In genomic region chr9:93891050-93891449, GRCh38 we compare ENCODE assay signal across 17 cellular contexts.
DNase-seq lines count a peak whose midpoint lies in the region; ATAC-seq, FAIRE-seq and TF ChIP-seq lines count a peak whose summit lies in the region.
"Had no signal": no experiment of that assay in that cellular context is flagged by ENCODE, and none has a peak within 500 bp of the region (broad histone marks: within the 10 kb centered on the region; RNA-seq: fewer than 3 reads in every experiment).

No MANE protein-coding gene starts in this region.

- WGBS in heart right ventricle, 2 donors = 75 to 76% methylated on average over 6 of the region's 6 CpGs

- no peaks in the 10 kb centered on the region for H3K79me2 ChIP-seq in PC-9 (ENCODE audit: low read depth)

- no peaks in the 10 kb centered on the region for H3K9me2 ChIP-seq in PC-9 (ENCODE audit: insufficient read depth)

- FAIRE-seq in bronchial epithelial cell (lab: Jason Lieb, UNC) = peak; percentile 81
- FAIRE-seq: A204.1, GM12892 had no signal

- ATAC-seq in heart right ventricle = no peak
- ATAC-seq: GM23338 had no signal

- peaks cover 6% of the 10 kb centered on the region for H3K9me3 Mint-ChIP-seq in chondrocyte (ENCODE audit: low read depth)

- POLR2A ChIA-PET in PC-9 (lab: Charles Lee; ENCODE audit: unreplicated experiment) = no interaction called here

- H3K9me3 ChIP-seq in heart right ventricle (peaks cover 0 to 21% (median 4%) of the 10 kb centered on the region in 11 donors), PC-9 (ENCODE audit: insufficient read depth, low read depth) (no peaks in the 10 kb centered on the region)
- H3K9me3 ChIP-seq: BE2C, Caco-2 had no signal

- intact Hi-C loops in cardiac septum (cut with DNase I) = no loop called here
- intact Hi-C loops in heart right ventricle (cut with DNase I) = no loop called here
- intact Hi-C loops in PC-9 (cut with micrococcal nuclease; ENCODE audit: unreplicated experiment) = no loop called here

- H3K4me3 ChIP-seq in heart right ventricle (no peak overlapping the region), bronchial epithelial cell (ENCODE audit: low read depth, low read length) (no peak overlapping the region), PC-9 (no peak overlapping the region)
- H3K4me3 ChIP-seq: GM23338 had no signal

- DNase-seq in cardiac septum (ENCODE audit: low spot score) = peak; percentile 43
- no peak for DNase-seq in heart right ventricle
- no peak for DNase-seq in bronchial epithelial cell (ENCODE audit: low read depth)
- DNase-seq in mucosa of gallbladder (ENCODE audit: low spot score) = peak; percentile 9
- no peak for DNase-seq in PC-9
- no peak for DNase-seq in chondrocyte (ENCODE audit: low spot score)
- DNase-seq in OCI-M1 (lab: John Stamatoyannopoulos, UW) = no peak
- DNase-seq: BE2C; Caco-2; CD8-positive, alpha-beta memory T cell; DND-41; GDM1; H9 had no signal

- no peaks in the 10 kb centered on the region for H4K20me1 ChIP-seq in PC-9 (ENCODE audit: insufficient read depth)

- no peak overlapping the region for H2AFZ ChIP-seq in PC-9
- H2AFZ ChIP-seq: GM23338 had no signal

- H3K4me2 ChIP-seq in PC-9 = no peak overlapping the region
- H3K4me2 ChIP-seq: GM23338 had no signal

- H3K36me3 ChIP-seq in heart right ventricle (no peaks in the 10 kb centered on the region), bronchial epithelial cell (ENCODE audit: control insufficient read depth, insufficient read depth, low read length) (no peaks in the 10 kb centered on the region), PC-9 (ENCODE audit: low read depth) (no peaks in the 10 kb centered on the region)
- H3K36me3 ChIP-seq: BE2C had no signal

- BruUV-seq in PC-9 (replicated peaks; lab: Mats Ljungman, UMichigan) = no TSS peak

- H3K4me3 Mint-ChIP-seq in chondrocyte (ENCODE audit: unreplicated experiment) = no peak overlapping the region
- H3K4me3 Mint-ChIP-seq: CD8-positive, alpha-beta memory T cell; GM23338; H9 had no signal

- CTCF ChIA-PET in PC-9 (lab: Charles Lee) = no interaction called here

- H3K27me3 ChIP-seq in heart right ventricle = peaks cover 0 to 15% (median 0%) of the 10 kb centered on the region in 7 donors
- H3K27me3 ChIP-seq in bronchial epithelial cell (ENCODE audit: control insufficient read depth, insufficient read depth, low read length) = no peaks in the 10 kb centered on the region
- H3K27me3 ChIP-seq in PC-9 (ENCODE audit: insufficient read depth, low read depth) = peaks cover 82% of the 10 kb centered on the region
- H3K27me3 ChIP-seq: BE2C had no signal

- no peaks in the 10 kb centered on the region for H3K36me3 Mint-ChIP-seq in chondrocyte (ENCODE audit: low read depth)
- H3K36me3 Mint-ChIP-seq: CD8-positive, alpha-beta memory T cell had no signal

- no peaks in the 10 kb centered on the region for H3F3A ChIP-seq in PC-9 (ENCODE audit: insufficient read depth, low read depth)

- H3K4me1 ChIP-seq in heart right ventricle = no peaks in the 10 kb centered on the region
- no peaks in the 10 kb centered on the region for H3K4me1 ChIP-seq in PC-9 (replicated peaks; ENCODE audit: insufficient read depth)
- H3K4me1 ChIP-seq: BE2C, Caco-2 had no signal

- no peaks in the 10 kb centered on the region for H3K4me1 Mint-ChIP-seq in chondrocyte (ENCODE audit: low read depth)
- H3K4me1 Mint-ChIP-seq: CD8-positive, alpha-beta memory T cell; H9 had no signal

- no peak overlapping the region for H3K27ac Mint-ChIP-seq in chondrocyte (ENCODE audit: unreplicated experiment)
- H3K27ac Mint-ChIP-seq: GM23338 had no signal

- peaks cover 12% of the 10 kb centered on the region for H3K27me3 Mint-ChIP-seq in chondrocyte (ENCODE audit: low read depth)

- H3K27ac ChIP-seq in heart right ventricle (no peak overlapping the region), PC-9 (no peak overlapping the region)
- H3K27ac ChIP-seq: C4-2B had no signal

- TF ChIP-seq CTCF in heart right ventricle (IDR thresholded peaks at IDR 0.05) = no peak
- no peak for TF ChIP-seq CTCF in bronchial epithelial cell (IDR thresholded peaks at IDR 0.05; ENCODE audit: insufficient read depth, low read length, severe bottlenecking)
- no peak for TF ChIP-seq CTCF in PC-9 (conservative IDR thresholded peaks at IDR 0.05)
- TF ChIP-seq CTCF in chondrocyte (IDR thresholded peaks at IDR 0.05) = no peak

Comparison
In these comparisons a context has a peak if more than half of its experiments do, and no peak if none do; other contexts are left out.
1. DNase-seq: peak in cardiac septum (single experiment) and mucosa of gallbladder (single experiment); none in heart right ventricle (0 of 2), bronchial epithelial cell (single experiment), PC-9 (0 of 2), chondrocyte (single experiment) and OCI-M1 (single experiment).